In the genomic region with DNA sequence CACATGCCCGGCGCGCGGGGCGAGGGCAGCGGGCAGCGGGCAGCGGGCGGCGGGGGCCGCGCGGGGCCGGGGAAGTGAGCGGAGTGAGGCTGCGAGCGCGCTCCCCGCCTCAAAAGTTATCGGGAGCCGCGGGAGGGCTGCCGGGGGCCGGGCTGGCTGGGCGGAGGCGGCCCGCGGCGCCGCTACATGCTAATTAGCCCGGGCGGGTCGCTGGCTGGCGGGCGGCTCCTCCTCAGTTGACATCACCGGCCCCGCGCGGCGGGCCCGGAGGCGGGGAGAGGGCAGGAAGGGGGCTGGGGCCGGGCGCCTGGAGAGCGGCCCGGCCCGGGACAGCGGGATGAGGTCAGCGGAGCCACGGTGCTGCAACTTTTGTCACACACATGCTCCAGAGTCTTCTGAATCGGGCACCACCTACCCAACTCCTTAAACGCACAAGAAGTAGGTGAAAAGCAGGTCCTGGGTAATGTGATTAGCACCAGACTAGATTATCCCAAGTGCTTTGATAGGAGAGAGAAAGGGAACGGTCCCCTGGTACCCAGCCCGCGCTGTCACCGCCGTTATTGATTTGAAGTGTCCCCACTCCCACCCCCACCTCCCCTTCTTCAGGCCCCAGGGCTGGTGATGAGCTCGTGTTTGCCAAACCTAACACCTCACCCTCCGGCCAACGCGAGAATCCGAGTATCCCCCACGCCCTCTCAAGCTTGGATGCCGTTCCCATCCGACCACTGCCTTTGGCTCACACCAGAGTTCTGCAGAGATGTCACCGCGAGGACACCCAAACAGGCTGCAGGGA, we compare ENCODE assay signal across 8 cellular contexts. TPM values are rescaled to one million over a fixed set of nuclear protein-coding genes. Genes with fewer than 3 reads are reported as not detected.
DNase-seq lines count a peak whose midpoint lies in the region; ATAC-seq and TF ChIP-seq lines count a peak whose summit lies in the region.

A gene with protein sequence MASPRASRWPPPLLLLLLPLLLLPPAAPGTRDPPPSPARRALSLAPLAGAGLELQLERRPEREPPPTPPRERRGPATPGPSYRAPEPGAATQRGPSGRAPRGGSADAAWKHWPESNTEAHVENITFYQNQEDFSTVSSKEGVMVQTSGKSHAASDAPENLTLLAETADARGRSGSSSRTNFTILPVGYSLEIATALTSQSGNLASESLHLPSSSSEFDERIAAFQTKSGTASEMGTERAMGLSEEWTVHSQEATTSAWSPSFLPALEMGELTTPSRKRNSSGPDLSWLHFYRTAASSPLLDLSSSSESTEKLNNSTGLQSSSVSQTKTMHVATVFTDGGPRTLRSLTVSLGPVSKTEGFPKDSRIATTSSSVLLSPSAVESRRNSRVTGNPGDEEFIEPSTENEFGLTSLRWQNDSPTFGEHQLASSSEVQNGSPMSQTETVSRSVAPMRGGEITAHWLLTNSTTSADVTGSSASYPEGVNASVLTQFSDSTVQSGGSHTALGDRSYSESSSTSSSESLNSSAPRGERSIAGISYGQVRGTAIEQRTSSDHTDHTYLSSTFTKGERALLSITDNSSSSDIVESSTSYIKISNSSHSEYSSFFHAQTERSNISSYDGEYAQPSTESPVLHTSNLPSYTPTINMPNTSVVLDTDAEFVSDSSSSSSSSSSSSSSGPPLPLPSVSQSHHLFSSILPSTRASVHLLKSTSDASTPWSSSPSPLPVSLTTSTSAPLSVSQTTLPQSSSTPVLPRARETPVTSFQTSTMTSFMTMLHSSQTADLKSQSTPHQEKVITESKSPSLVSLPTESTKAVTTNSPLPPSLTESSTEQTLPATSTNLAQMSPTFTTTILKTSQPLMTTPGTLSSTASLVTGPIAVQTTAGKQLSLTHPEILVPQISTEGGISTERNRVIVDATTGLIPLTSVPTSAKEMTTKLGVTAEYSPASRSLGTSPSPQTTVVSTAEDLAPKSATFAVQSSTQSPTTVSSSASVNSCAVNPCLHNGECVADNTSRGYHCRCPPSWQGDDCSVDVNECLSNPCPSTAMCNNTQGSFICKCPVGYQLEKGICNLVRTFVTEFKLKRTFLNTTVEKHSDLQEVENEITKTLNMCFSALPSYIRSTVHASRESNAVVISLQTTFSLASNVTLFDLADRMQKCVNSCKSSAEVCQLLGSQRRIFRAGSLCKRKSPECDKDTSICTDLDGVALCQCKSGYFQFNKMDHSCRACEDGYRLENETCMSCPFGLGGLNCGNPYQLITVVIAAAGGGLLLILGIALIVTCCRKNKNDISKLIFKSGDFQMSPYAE (N-terminal part only) (minus strand): TSS at position 85 of the 793 bp plus-strand sequence. CDS start 107 bp downstream, outside the sequence.

- no peaks in the 10 kb centered on the region for H3K36me3 Mint-ChIP-seq in endodermal cell (ENCODE audit: low read depth)
- no peaks in the 10 kb centered on the region for H3K36me3 Mint-ChIP-seq in mesothelial cell of epicardium

- peaks cover 13% of the 10 kb centered on the region for H3K4me1 ChIP-seq in endodermal cell (ENCODE audit: control insufficient read depth, insufficient read depth, low read length)

- ATAC-seq in HG02884 (IDR thresholded peaks at IDR 0.05; ENCODE audit: unreplicated experiment) = peak; percentile 61

- H3K4me3 Mint-ChIP-seq in endodermal cell (peak within 1 kb of the TSS; percentile 78), mesothelial cell of epicardium (peak within 1 kb of the TSS; percentile 75)

- WGBS in endodermal cell (ENCODE audit: insufficient coverage in 1 of 2, insufficient read length in 1 of 2), 2 experiments = 2% methylated on average over 16 to 66 of the region's 67 CpGs

- H3K4me1 Mint-ChIP-seq in endodermal cell = peaks cover 70% of the 10 kb centered on the region
- peaks cover 35% of the 10 kb centered on the region for H3K4me1 Mint-ChIP-seq in mesothelial cell of epicardium

- peaks cover 5% of the 10 kb centered on the region for H3K27me3 ChIP-seq in endodermal cell (ENCODE audit: control insufficient read depth, insufficient read depth, low read length, poor library complexity, severe bottlenecking)

- peak within 1 kb of the TSS; percentile 94 for H3K4me3 ChIP-seq in endodermal cell (ENCODE audit: low read length)

- peaks cover 24% of the 10 kb centered on the region for H3K27me3 Mint-ChIP-seq in endodermal cell (ENCODE audit: insufficient read depth)
- H3K27me3 Mint-ChIP-seq in mesothelial cell of epicardium (ENCODE audit: low read depth) = peaks cover 71% of the 10 kb centered on the region

- no peak within 1 kb of the TSS for H3K27ac Mint-ChIP-seq in endodermal cell
- peak within 1 kb of the TSS; percentile 32 for H3K27ac Mint-ChIP-seq in mesothelial cell of epicardium

- TF ChIP-seq CTCF in endodermal cell (conservative IDR thresholded peaks at IDR 0.05) (no peak), mesothelial cell of epicardium (IDR thresholded peaks at IDR 0.05; ENCODE audit: unreplicated experiment) (no peak)

- no peaks in the 10 kb centered on the region for H3K9me3 ChIP-seq in endodermal cell (ENCODE audit: control insufficient read depth, low read length)

- H3K27ac ChIP-seq in endodermal cell (ENCODE audit: low read depth, low read length) = peak within 1 kb of the TSS; percentile 34

- no peaks in the 10 kb centered on the region for H3K9me3 Mint-ChIP-seq in endodermal cell
- no peaks in the 10 kb centered on the region for H3K9me3 Mint-ChIP-seq in mesothelial cell of epicardium

- no peaks in the 10 kb centered on the region for H3K36me3 ChIP-seq in endodermal cell (ENCODE audit: control insufficient read depth, insufficient read depth, low read length)

- peak within 1 kb of the TSS; percentile 47 for H3K9ac ChIP-seq in endodermal cell (ENCODE audit: extremely low read depth, low read length, poor library complexity, severe bottlenecking)

- DNase-seq in NCI-H1092 treated with DMSO at 0.1 percent for 48 hours (lab: John Stamatoyannopoulos, UW) = peak; percentile 17
- no peak for DNase-seq in NCI-H1092 (lab: John Stamatoyannopoulos, UW)
- DNase-seq in NCI-H460 (ENCODE audit: extremely low read depth, low read depth) = peak; percentile 65
- DNase-seq in activated CD8-positive, alpha-beta memory T cell treated with anti-CD3 and anti-CD28 coated beads, Interleukin-2, amount 50 U/mL, for 1 hour (ENCODE audit: extremely low read depth) = peak; percentile 29
- DNase-seq in endodermal cell = peak; percentile 94
- peak in 1 of 2 experiments; percentile 57 for DNase-seq in mesothelial cell of epicardium (ENCODE audit: low spot score in 2 of 2, unreplicated experiment in 2 of 2)
- peak; percentile 62 to 68 for DNase-seq in stimulated activated CD8-positive, alpha-beta memory T cell treated with anti-CD3 and anti-CD28 coated beads, Interleukin-15, amount 100 ng/mL, for 48 hours (ENCODE audit: low read depth in 2 of 2)

RNA-seq across cellular contexts. Expression of the gene that starts here (rescaled TPM):
- 10.4 TPM in 2 replicates for total RNA-seq in NCI-H460 (2014; rRNA removed; shearing (Covaris generic))
- polyA plus RNA-seq in NCI-H460 (2014; cell fraction: nucleus; rRNA removed) = 5.2 and 5.9 TPM in 2 replicates
- total RNA-seq in endodermal cell (10 to 100 TPM; 25.5 to 27.0 TPM), mesothelial cell of epicardium (12.8 to 14.4 TPM (median 13.8 TPM) in 3 replicates)
- 30.3 TPM for polyA plus RNA-seq in endodermal cell (2013, experiment 1 of 2)
- polyA plus RNA-seq in endodermal cell (2013, experiment 2 of 2) = 35.4 TPM
